8 cellular contexts compared by ENCODE assay signal in the genomic region with DNA sequence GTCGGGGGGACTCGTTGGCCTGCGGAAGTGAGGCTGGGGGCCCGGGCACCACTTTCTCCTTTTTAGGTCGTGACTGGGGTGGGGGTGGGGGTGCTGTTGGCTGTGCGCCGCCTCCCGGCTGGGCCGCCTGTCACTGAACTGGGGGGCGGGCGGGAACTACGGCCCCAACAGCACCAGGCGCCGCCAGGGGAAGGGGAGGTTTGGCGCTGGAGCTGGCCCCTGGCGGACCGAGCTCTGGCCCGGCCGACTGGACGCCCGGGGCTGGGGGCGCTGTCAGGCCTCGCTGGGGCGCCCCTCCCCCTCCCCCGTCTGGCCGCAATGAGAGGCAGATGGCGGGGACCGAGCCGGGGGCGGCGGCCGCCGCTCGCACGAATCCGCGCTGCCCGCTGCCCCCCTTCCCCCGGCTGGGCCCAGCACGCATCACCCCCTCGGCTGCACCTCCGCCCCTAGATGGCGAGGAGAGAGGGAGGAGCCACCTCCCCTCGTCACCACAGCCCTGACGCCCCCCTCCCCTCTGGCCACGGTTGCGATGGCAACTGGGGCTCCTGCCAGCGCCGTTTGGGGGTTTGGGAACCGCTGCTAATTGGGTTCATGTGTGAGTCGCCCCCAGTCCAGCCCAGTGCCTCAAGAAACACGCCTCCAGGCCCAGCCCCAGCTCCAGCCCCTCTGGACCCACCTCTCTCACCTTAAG. TPM values are rescaled to one million over a fixed set of nuclear protein-coding genes. Genes with fewer than 3 reads are reported as not detected.
DNase-seq lines count a peak whose midpoint lies in the region; ATAC-seq, FAIRE-seq and TF ChIP-seq lines count a peak whose summit lies in the region.

No MANE protein-coding gene starts in this region.

- no peak for FAIRE-seq in RCC 7860 (lab: Jason Lieb, UNC)

- H3K9me3 Mint-ChIP-seq in activated naive CD8-positive, alpha-beta T cell treated with anti-CD3 and anti-CD28 coated beads, Interleukin-2, amount 50 U/mL, for 24 hours, result no peaks in the 10 kb centered on the region

- H3K27ac ChIP-seq in cardiac muscle cell, result peak overlapping the region; percentile 85

- no peak for TF ChIP-seq CTCF in cardiac muscle cell (IDR thresholded peaks at IDR 0.05; ENCODE audit: low read depth, low read length)

- no peaks in the 10 kb centered on the region for H3K27me3 ChIP-seq in cardiac muscle cell

- peaks cover 5% of the 10 kb centered on the region for H3K4me1 ChIP-seq in cardiac muscle cell (ENCODE audit: low read depth)

- no peak for ATAC-seq in activated naive CD8-positive, alpha-beta T cell treated with anti-CD3 and anti-CD28 coated beads, Interleukin-2, amount 50 U/mL, for 24 hours
- no peak for ATAC-seq in HG02885 (IDR thresholded peaks at IDR 0.05; ENCODE audit: poor library complexity, unreplicated experiment)

- peaks cover 31% of the 10 kb centered on the region for H3K4me1 Mint-ChIP-seq in activated naive CD8-positive, alpha-beta T cell treated with anti-CD3 and anti-CD28 coated beads, Interleukin-2, amount 50 U/mL, for 24 hours

- H3K4me3 ChIP-seq in cardiac muscle cell, result peak overlapping the region; percentile 79

- no peaks in the 10 kb centered on the region for H3K9me3 ChIP-seq in cardiac muscle cell (ENCODE audit: low read depth)

- intact Hi-C loops in posterior vena cava (cut with DNase I), result loop anchor here in 1 of 2 donors (5.0 kb wide), 1 partner anchor 69 kb away; no protein-coding TSS in a partner anchor

- DNase-seq in EH (ENCODE audit: low read depth), result peak; percentile 83
- DNase-seq in NCI-H1105 (lab: John Stamatoyannopoulos, UW), result peak; percentile 52
- DNase-seq in activated naive CD8-positive, alpha-beta T cell treated with anti-CD3 and anti-CD28 coated beads, Interleukin-2, amount 50 U/mL, for 24 hours, result peak; percentile 37
- DNase-seq in cardiac muscle cell (ENCODE audit: low read depth in 1 of 2, low spot score in 1 of 2), result peak; percentile 74 to 83
- DNase-seq in posterior vena cava (ENCODE audit: low spot score), result peak; percentile 87
- no peak for DNase-seq in RCC 7860 (ENCODE audit: low spot score)
- DNase-seq in cortex of kidney (lab: John Stamatoyannopoulos, UW), result no peak

- H3K36me3 Mint-ChIP-seq in activated naive CD8-positive, alpha-beta T cell treated with anti-CD3 and anti-CD28 coated beads, Interleukin-2, amount 50 U/mL, for 24 hours (ENCODE audit: low read depth), result no peaks in the 10 kb centered on the region

- H3K36me3 ChIP-seq in cardiac muscle cell, result peaks cover 10% of the 10 kb centered on the region

- H3K27me3 Mint-ChIP-seq in activated naive CD8-positive, alpha-beta T cell treated with anti-CD3 and anti-CD28 coated beads, Interleukin-2, amount 50 U/mL, for 24 hours, result peaks cover 30% of the 10 kb centered on the region

- H3K27ac Mint-ChIP-seq in activated naive CD8-positive, alpha-beta T cell treated with anti-CD3 and anti-CD28 coated beads, Interleukin-2, amount 50 U/mL, for 24 hours, result no peak overlapping the region

- peak overlapping the region; percentile 55 for H3K4me3 Mint-ChIP-seq in activated naive CD8-positive, alpha-beta T cell treated with anti-CD3 and anti-CD28 coated beads, Interleukin-2, amount 50 U/mL, for 24 hours

RNA-seq across cellular contexts. Expression of a gene that starts 0.7 kb away (rescaled TPM):
- total RNA-seq in cardiac muscle cell, result 56.8 and 117 TPM in 2 replicates
- 83.2 and 120 TPM in 2 replicates for polyA plus RNA-seq in cardiac muscle cell
- total RNA-seq in posterior vena cava, result 10 to 100 TPM; 75.1 to 87.2 TPM

RNA-seq across cellular contexts. Expression of a gene that starts 28.9 kb away (rescaled TPM):
- total RNA-seq in cardiac muscle cell (0.24 TPM in 1 of 2 replicates, not detected in the other), posterior vena cava (1 to 10 TPM; 8.5 to 9.2 TPM)
- polyA plus RNA-seq in cardiac muscle cell, result 0.81 TPM in 1 of 2 replicates, not detected in the other

RNA-seq across cellular contexts. Expression of a gene that starts 30.1 kb away (rescaled TPM):
- total RNA-seq in cardiac muscle cell (37.2 and 56.2 TPM in 2 replicates), posterior vena cava (10 to 100 TPM; 13.1 to 15.1 TPM)
- 21.3 and 30.7 TPM in 2 replicates for polyA plus RNA-seq in cardiac muscle cell

RNA-seq across cellular contexts. Expression of a gene that starts 33.8 kb away (rescaled TPM):
- 0.35 and 1.5 TPM in 2 replicates for total RNA-seq in cardiac muscle cell
- polyA plus RNA-seq in cardiac muscle cell, result 1.2 TPM in 1 of 2 replicates, not detected in the other
- 10 to 100 TPM; 35.2 to 36.0 TPM for total RNA-seq in posterior vena cava

RNA-seq across cellular contexts. Expression of a gene that starts 57.4 kb away (rescaled TPM):
- total RNA-seq in cardiac muscle cell (8.5 and 8.8 TPM in 2 replicates), posterior vena cava (1 to 10 TPM; 5.6 TPM)
- polyA plus RNA-seq in cardiac muscle cell, result 2.0 and 2.7 TPM in 2 replicates

Comparison
In these comparisons a context has a peak if more than half of its experiments do, and no peak if none do; other contexts are left out.
1. DNase-seq: peak in EH (single experiment), NCI-H1105 (single experiment), activated naive CD8-positive, alpha-beta T cell treated with anti-CD3 and anti-CD28 coated beads, Interleukin-2, amount 50 U/mL, for 24 hours (single experiment), cardiac muscle cell (2 of 2) and posterior vena cava (single experiment); none in RCC 7860 (single experiment) and cortex of kidney (single experiment).